27 cellular contexts compared by ENCODE assay signal in genomic region chr2:108477062-108477461, GRCh38.
"Had no signal": no experiment of that assay in that cellular context is flagged by ENCODE, and none has a peak within 500 bp of the region (broad histone marks: within the 10 kb centered on the region; RNA-seq: fewer than 3 reads in every experiment).

No MANE protein-coding gene starts in this region.

- H3K9me3 Mint-ChIP-seq: dendritic cell treated with granulocyte-macrophage colony-stimulating factor and Interleukin-4, amounts not matched to agents 40 ng/mL and 50 ng/mL, for 4 days; mesothelial cell of epicardium; naive B cell; type B pancreatic cell had no signal

- H3K27me3 Mint-ChIP-seq: dendritic cell treated with granulocyte-macrophage colony-stimulating factor and Interleukin-4, amounts not matched to agents 40 ng/mL and 50 ng/mL, for 4 days; naive B cell; type B pancreatic cell had no signal

- H3K4me1 Mint-ChIP-seq: mesothelial cell of epicardium, naive B cell, nephron progenitor cell had no signal

- H3K27ac Mint-ChIP-seq: dendritic cell treated with granulocyte-macrophage colony-stimulating factor and Interleukin-4, amounts not matched to agents 40 ng/mL and 50 ng/mL, for 4 days; mesothelial cell of epicardium; nephron progenitor cell; type B pancreatic cell had no signal

- DNase-seq: colonic mucosa; effector memory CD4-positive, alpha-beta T cell; erythroblast; esophagus squamous epithelium; foreskin melanocyte; glutamatergic neuron; heart right ventricle; hippocampal formation; left cardiac atrium; left lung; mesenchymal stem cell; mucosa of descending colon; naive B cell; nephron progenitor cell; nucleus accumbens; stimulated activated CD4-positive, alpha-beta T cell treated with anti-CD3 and anti-CD28 coated beads, Interleukin-12 subunit alpha, Interleukin-12 subunit beta, amount 100 ng/mL, for 4 hours; stimulated activated CD4-positive, alpha-beta T cell treated with anti-CD3 and anti-CD28 coated beads, Interleukin-1b, Interleukin-23, amount 100 ng/mL, for 48 hours; stimulated activated CD4-positive, alpha-beta T cell treated with anti-CD3 and anti-CD28 coated beads, Interleukin-4, amount 100 ng/mL, for 1 hour; stimulated activated CD8-positive, alpha-beta memory T cell treated with anti-CD3 and anti-CD28 coated beads, Interleukin-4, amount 100 ng/mL, for 48 hours; stimulated activated naive CD4-positive, alpha-beta T cell; substantia nigra; testis; tibial artery had no signal

- ATAC-seq: heart right ventricle, left cardiac atrium, left lung, mucosa of descending colon, sciatic nerve had no signal

- H3K4me3 Mint-ChIP-seq: dendritic cell treated with granulocyte-macrophage colony-stimulating factor and Interleukin-4, amounts not matched to agents 40 ng/mL and 50 ng/mL, for 4 days; mesothelial cell of epicardium; naive B cell; nephron progenitor cell; type B pancreatic cell had no signal
